In genomic region chr1:95435611-95436010, GRCh38 we compare ENCODE assay signal across 27 cellular contexts.
"Had no signal": no experiment of that assay in that cellular context is flagged by ENCODE, and none has a peak within 500 bp of the region (broad histone marks: within the 10 kb centered on the region; RNA-seq: fewer than 3 reads in every experiment).

No MANE protein-coding gene starts in this region.

- DNase-seq: activated B cell treated with CpG ODN at 0.5 μM for 24 hours; activated CD4-positive, alpha-beta T cell treated with anti-CD3 and anti-CD28 coated beads for 48 hours; activated CD4-positive, alpha-beta T cell treated with anti-CD3 and anti-CD28 coated beads, Interleukin-2, amount 50 U/mL, for 1 hour; activated CD4-positive, alpha-beta T cell treated with anti-CD3 and anti-CD28 coated beads, Interleukin-2, amount 50 U/mL, for 48 hours; activated CD8-positive, alpha-beta memory T cell treated with anti-CD3 and anti-CD28 coated beads for 24 hours; activated CD8-positive, alpha-beta T cell treated with anti-CD3 and anti-CD28 coated beads for 36 hours; activated effector memory CD4-positive, alpha-beta T cell treated with Interleukin-2 at 50 U/mL for 16 hours; activated gamma-delta T cell treated with Interleukin-2 at 50 U/mL for 16 hours; activated naive CD4-positive, alpha-beta T cell treated with anti-CD3 and anti-CD28 coated beads, Interleukin-2, amount 50 U/mL, for 16 hours; activated naive CD4-positive, alpha-beta T cell treated with Interleukin-2 at 50 U/mL for 16 hours; activated T-cell treated with anti-CD3 and anti-CD28 coated beads, Interleukin-2, amount 50 U/mL, for 4 hours; amniotic stem cell; anterior cingulate cortex; brain microvascular endothelial cell; dorsolateral prefrontal cortex; effector memory CD4-positive, alpha-beta T cell; endodermal cell; foreskin fibroblast; head of caudate nucleus; T1000; WERI-Rb-1 had no signal

- FAIRE-seq: astrocyte, bronchial epithelial cell, frontal cortex had no signal

- ATAC-seq: activated CD4-positive, CD25-positive, alpha-beta regulatory T cell treated with anti-CD3 and anti-CD28 coated beads, Interleukin-2, amount 50 U/mL, for 24 hours; activated CD8-positive, alpha-beta T cell treated with anti-CD3 and anti-CD28 coated beads for 36 hours; activated T-cell treated with anti-CD3 and anti-CD28 coated beads, Interleukin-2, amount 50 U/mL, for 4 hours; activated T-helper 17 cell treated with anti-CD3 and anti-CD28 coated beads, Interleukin-2, amount 50 U/mL, for 72 hours; esophagus mucosa had no signal
